Comparison of ENCODE assay signal across 12 cellular contexts in the genomic region with DNA sequence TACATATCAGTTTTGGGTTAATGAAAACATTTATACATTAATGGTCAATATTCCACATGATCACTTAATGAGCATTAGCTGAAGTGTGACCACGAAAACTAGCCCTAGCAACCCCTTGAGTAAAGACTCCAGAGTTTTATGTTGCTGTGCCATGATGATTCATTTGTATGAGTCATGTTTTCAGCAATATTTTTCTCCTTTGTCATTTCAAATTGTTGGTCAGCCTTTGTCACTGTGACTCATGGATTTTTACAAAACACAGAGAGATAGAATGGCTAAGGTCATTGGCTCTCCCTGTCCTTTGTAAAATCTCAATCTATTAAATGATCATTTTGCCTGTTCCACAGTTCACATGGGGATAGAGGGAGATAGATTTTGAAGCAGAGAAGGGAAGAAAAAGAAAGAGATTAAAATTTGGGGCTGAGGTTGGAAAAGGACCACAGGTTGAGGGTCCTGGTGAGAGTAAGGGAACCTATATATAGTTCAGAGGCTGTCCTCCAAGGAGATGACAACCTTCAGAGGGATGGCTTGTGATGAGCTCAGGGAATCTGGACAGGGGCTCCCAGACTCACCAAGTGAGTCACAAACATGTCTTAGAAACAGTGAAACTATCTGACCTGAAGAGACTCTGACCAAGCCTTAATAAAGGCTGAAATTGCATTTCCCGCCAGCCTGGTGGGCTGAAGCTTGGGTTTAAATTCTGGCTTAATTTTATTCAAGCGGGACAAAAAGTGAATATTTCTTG. TPM values are rescaled to one million over a fixed set of nuclear protein-coding genes. Genes with fewer than 3 reads are reported as not detected.
DNase-seq lines count a peak whose midpoint lies in the region; ATAC-seq and TF ChIP-seq lines count a peak whose summit lies in the region.
"Had no signal": no experiment of that assay in that cellular context is flagged by ENCODE, and none has a peak within 500 bp of the region (broad histone marks: within the 10 kb centered on the region; RNA-seq: fewer than 3 reads in every experiment).

No MANE protein-coding gene starts in this region.

- H3K27ac ChIP-seq in SJCRH30 = peak overlapping the region; percentile 59
- H3K27ac ChIP-seq: ascending aorta, BLaER1 had no signal

- no peaks in the 10 kb centered on the region for H3K36me3 ChIP-seq in SJCRH30
- H3K36me3 ChIP-seq: ascending aorta, BLaER1 had no signal

- H3K4me3 ChIP-seq in SJCRH30 (no peak overlapping the region), fibroblast of the aortic adventitia (ENCODE audit: low read depth, low read length) (no peak overlapping the region)
- H3K4me3 ChIP-seq: ascending aorta, BLaER1 had no signal

- no peaks in the 10 kb centered on the region for H3K36me3 Mint-ChIP-seq in activated T-cell treated with anti-CD3 and anti-CD28 coated beads, Interleukin-2, amount 50 U/mL, for 24 hours (ENCODE audit: low read depth)
- no peaks in the 10 kb centered on the region for H3K36me3 Mint-ChIP-seq in type B pancreatic cell
- H3K36me3 Mint-ChIP-seq: naive thymus-derived CD4-positive, alpha-beta T cell had no signal

- H3K9me3 ChIP-seq in SJCRH30 (replicated peaks) = no peaks in the 10 kb centered on the region
- H3K9me3 ChIP-seq: ascending aorta, BLaER1 had no signal

- DNase-seq in activated T-cell treated with anti-CD3 and anti-CD28 coated beads, Interleukin-2, amount 50 U/mL, for 24 hours = no peak
- DNase-seq in activated T-cell treated with anti-CD3 and anti-CD28 coated beads for 4 hours (no peak), SJCRH30 (peak in 1 of 2 experiments; percentile 22), fibroblast of the aortic adventitia (ENCODE audit: low read depth) (peak; percentile 88), type B pancreatic cell (ENCODE audit: extremely low spot score, unreplicated experiment) (no peak), NCI-H510A (lab: John Stamatoyannopoulos, UW) (no peak), Right ventricle myocardium superior (no peak), NCI-H526 treated with DMSO at 0.1 percent for 48 hours (lab: John Stamatoyannopoulos, UW) (no peak)
- DNase-seq: naive thymus-derived CD4-positive, alpha-beta T cell; T-helper 1 cell had no signal

- H3K4me3 Mint-ChIP-seq in activated T-cell treated with anti-CD3 and anti-CD28 coated beads, Interleukin-2, amount 50 U/mL, for 24 hours = no peak overlapping the region
- H3K4me3 Mint-ChIP-seq in type B pancreatic cell = peak overlapping the region; percentile 29
- H3K4me3 Mint-ChIP-seq: naive thymus-derived CD4-positive, alpha-beta T cell had no signal

- H3K27me3 Mint-ChIP-seq in activated T-cell treated with anti-CD3 and anti-CD28 coated beads, Interleukin-2, amount 50 U/mL, for 24 hours = peaks cover 9% of the 10 kb centered on the region
- no peaks in the 10 kb centered on the region for H3K27me3 Mint-ChIP-seq in type B pancreatic cell
- H3K27me3 Mint-ChIP-seq: naive thymus-derived CD4-positive, alpha-beta T cell had no signal

- H3K9me3 Mint-ChIP-seq in activated T-cell treated with anti-CD3 and anti-CD28 coated beads, Interleukin-2, amount 50 U/mL, for 24 hours = no peaks in the 10 kb centered on the region
- H3K9me3 Mint-ChIP-seq in type B pancreatic cell = peaks cover 4% of the 10 kb centered on the region
- H3K9me3 Mint-ChIP-seq: naive thymus-derived CD4-positive, alpha-beta T cell had no signal

- intact Hi-C loops in Right ventricle myocardium superior (cut with DNase I) = no loop called here

- H3K4me1 Mint-ChIP-seq in activated T-cell treated with anti-CD3 and anti-CD28 coated beads, Interleukin-2, amount 50 U/mL, for 24 hours (ENCODE audit: low read depth) = peaks cover 7% of the 10 kb centered on the region
- peaks cover 4% of the 10 kb centered on the region for H3K4me1 Mint-ChIP-seq in type B pancreatic cell (ENCODE audit: unreplicated experiment)

- no peaks in the 10 kb centered on the region for H3K27me3 ChIP-seq in SJCRH30
- H3K27me3 ChIP-seq: ascending aorta, BLaER1 had no signal

- H3K4me1 ChIP-seq in SJCRH30 = peaks cover 5% of the 10 kb centered on the region
- H3K4me1 ChIP-seq: ascending aorta, BLaER1 had no signal

- ATAC-seq in Right ventricle myocardium superior (ENCODE audit: poor library complexity) = no peak
- ATAC-seq: naive thymus-derived CD4-positive, alpha-beta T cell had no signal

- H3K27ac Mint-ChIP-seq in activated T-cell treated with anti-CD3 and anti-CD28 coated beads, Interleukin-2, amount 50 U/mL, for 24 hours = peak overlapping the region; percentile 6
- peak overlapping the region; percentile 94 for H3K27ac Mint-ChIP-seq in type B pancreatic cell
- H3K27ac Mint-ChIP-seq: naive thymus-derived CD4-positive, alpha-beta T cell had no signal

- TF ChIP-seq CTCF in fibroblast of the aortic adventitia (IDR thresholded peaks at IDR 0.05; ENCODE audit: insufficient read depth, low read length) (no peak), type B pancreatic cell (conservative IDR thresholded peaks at IDR 0.05) (no peak)

RNA-seq across cellular contexts. Expression of a gene that starts 25.6 kb away (rescaled TPM):
- total RNA-seq in SJCRH30 (2014; rRNA removed; shearing (Covaris generic)) = not detected in 2 replicates
- total RNA-seq in fibroblast of the aortic adventitia (ENCODE audit: low replicate concordance) (0.90 and 1.7 TPM in 2 replicates), type B pancreatic cell (ENCODE audit: low replicate concordance) (12.7 and 14.1 TPM in 2 replicates), Right ventricle myocardium superior (not detected)
- total RNA-seq: naive thymus-derived CD4-positive, alpha-beta T cell had no signal

RNA-seq across cellular contexts. Expression of a gene that starts 36.7 kb away (rescaled TPM):
- total RNA-seq in SJCRH30 (2014; rRNA removed; shearing (Covaris generic)) = 14.7 and 15.6 TPM in 2 replicates
- not detected in 2 replicates for total RNA-seq in fibroblast of the aortic adventitia (ENCODE audit: low replicate concordance)
- total RNA-seq in type B pancreatic cell (ENCODE audit: low replicate concordance) = not detected in 2 replicates
- total RNA-seq in Right ventricle myocardium superior = not detected
- total RNA-seq: ascending aorta; naive thymus-derived CD4-positive, alpha-beta T cell had no signal

RNA-seq across cellular contexts. Expression of a gene that starts 41.8 kb away (rescaled TPM):
- not detected in 2 replicates for total RNA-seq in SJCRH30 (2014; rRNA removed; shearing (Covaris generic))
- not detected in 2 replicates for total RNA-seq in fibroblast of the aortic adventitia (ENCODE audit: low replicate concordance)
- not detected in 2 replicates for total RNA-seq in type B pancreatic cell (ENCODE audit: low replicate concordance)
- total RNA-seq in Right ventricle myocardium superior = not detected
- total RNA-seq: ascending aorta; naive thymus-derived CD4-positive, alpha-beta T cell had no signal

RNA-seq across cellular contexts. Expression of a gene that starts 53.2 kb away (rescaled TPM):
- not detected in 2 replicates for total RNA-seq in SJCRH30 (2014; rRNA removed; shearing (Covaris generic))
- not detected in 2 replicates for total RNA-seq in fibroblast of the aortic adventitia (ENCODE audit: low replicate concordance)
- total RNA-seq in type B pancreatic cell (ENCODE audit: low replicate concordance) = 0.45 and 0.92 TPM in 2 replicates
- not detected for total RNA-seq in Right ventricle myocardium superior
- total RNA-seq: ascending aorta; naive thymus-derived CD4-positive, alpha-beta T cell had no signal

Comparison
In these comparisons a context has a peak if more than half of its experiments do, and no peak if none do; other contexts are left out.
1. RNA of a gene that starts 36.7 kb away (total RNA-seq): 14.7 to 15.6 TPM in SJCRH30; not detected in fibroblast of the aortic adventitia, not detected in type B pancreatic cell and not detected in Right ventricle myocardium superior (single experiment); every median in the first group is over 10 times any median in the second.